Comparison of ENCODE assay signal across 1 cellular context in the genomic region with DNA sequence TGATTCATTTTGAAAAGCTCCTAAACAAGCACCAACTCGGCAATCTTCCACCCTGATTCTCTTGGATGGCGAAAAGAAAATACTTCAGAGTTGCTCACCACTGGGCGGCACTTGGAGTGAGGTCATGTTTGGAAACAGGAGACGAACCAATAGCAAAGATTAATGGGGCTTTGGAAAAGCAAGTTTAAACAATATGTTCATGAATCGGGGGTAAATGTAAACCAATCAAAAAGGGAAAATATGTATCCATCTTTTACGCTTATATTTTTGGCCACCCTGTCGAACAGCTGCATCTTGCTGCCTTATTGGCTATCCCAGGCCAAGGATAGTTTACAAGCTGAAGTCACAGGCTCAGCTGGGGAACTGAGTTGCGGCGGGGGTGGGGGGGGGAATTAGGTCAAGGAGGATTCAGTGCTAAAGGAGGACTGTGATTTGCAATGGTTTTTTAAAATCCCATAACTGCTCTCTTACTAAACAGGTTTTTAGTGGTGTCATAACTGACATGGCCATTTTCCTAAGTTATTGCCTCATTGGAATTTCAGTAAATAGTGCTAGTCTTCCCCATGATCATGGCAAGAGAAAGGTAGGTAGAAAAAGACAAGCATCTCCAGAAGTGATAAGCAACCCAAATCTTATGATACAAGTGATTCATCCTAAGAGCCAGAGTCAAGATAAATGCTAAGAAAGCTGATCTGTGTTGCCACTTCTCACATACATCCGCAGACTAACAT.
A peak's percentile ranks its signal among the peaks of the same experiment; 100 is the strongest.
TF ChIP-seq lines count a peak whose summit lies in the region.

No MANE protein-coding gene starts in this region.

TF ChIP-seq in K562, 482 proteins besides CTCF, POLR2A, EP300 and RAD21 (continued from another document):
- TF ChIP-seq, protein P1, sequence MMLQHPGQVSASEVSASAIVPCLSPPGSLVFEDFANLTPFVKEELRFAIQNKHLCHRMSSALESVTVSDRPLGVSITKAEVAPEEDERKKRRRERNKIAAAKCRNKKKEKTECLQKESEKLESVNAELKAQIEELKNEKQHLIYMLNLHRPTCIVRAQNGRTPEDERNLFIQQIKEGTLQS (IDR thresholded peaks at IDR 0.05), result 0 out of 2 replicates have a peak, but pooled peaks have one; percentile 9
- TF ChIP-seq, protein P1 (CRISPR knock-in tag; conservative IDR thresholded peaks at IDR 0.05), result no peak
